In genomic region chr12:10613334-10614055, GRCh38 we compare ENCODE assay signal across 1 cellular context.
TF ChIP-seq lines count a peak whose summit lies in the region.

MAGOHB (minus strand) TSS chr12:10613609; CDS start chr12:10613532, 77 bp downstream.

TF ChIP-seq in HEK293, 187 proteins besides CTCF, POLR2A, EP300 and RAD21 (continued from another document and continues in another):
- peak; percentile 77; the same call in 1 of the 2 replicates for TF ChIP-seq ZSCAN18 (tag by site-specific recombination; IDR thresholded peaks at IDR 0.05)
- TF ChIP-seq ZNF510 (tag by site-specific recombination; IDR thresholded peaks at IDR 0.05; ENCODE audit: insufficient replicate concordance), result no peak
- no peak for TF ChIP-seq ZNF416 (tag by site-specific recombination; IDR thresholded peaks at IDR 0.05)
- TF ChIP-seq GFI1B (tag by site-specific recombination; IDR thresholded peaks at IDR 0.05), result 0 out of 2 replicates have a peak, but pooled peaks have one; percentile 38
- TF ChIP-seq, protein P1, sequence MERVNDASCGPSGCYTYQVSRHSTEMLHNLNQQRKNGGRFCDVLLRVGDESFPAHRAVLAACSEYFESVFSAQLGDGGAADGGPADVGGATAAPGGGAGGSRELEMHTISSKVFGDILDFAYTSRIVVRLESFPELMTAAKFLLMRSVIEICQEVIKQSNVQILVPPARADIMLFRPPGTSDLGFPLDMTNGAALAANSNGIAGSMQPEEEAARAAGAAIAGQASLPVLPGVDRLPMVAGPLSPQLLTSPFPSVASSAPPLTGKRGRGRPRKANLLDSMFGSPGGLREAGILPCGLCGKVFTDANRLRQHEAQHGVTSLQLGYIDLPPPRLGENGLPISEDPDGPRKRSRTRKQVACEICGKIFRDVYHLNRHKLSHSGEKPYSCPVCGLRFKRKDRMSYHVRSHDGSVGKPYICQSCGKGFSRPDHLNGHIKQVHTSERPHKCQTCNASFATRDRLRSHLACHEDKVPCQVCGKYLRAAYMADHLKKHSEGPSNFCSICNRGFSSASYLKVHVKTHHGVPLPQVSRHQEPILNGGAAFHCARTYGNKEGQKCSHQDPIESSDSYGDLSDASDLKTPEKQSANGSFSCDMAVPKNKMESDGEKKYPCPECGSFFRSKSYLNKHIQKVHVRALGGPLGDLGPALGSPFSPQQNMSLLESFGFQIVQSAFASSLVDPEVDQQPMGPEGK (tag by site-specific recombination; IDR thresholded peaks at IDR 0.05), result peak; percentile 70
- TF ChIP-seq ZNF140 (tag by site-specific recombination; IDR thresholded peaks at IDR 0.05), result no peak
- 0 out of 2 replicates have a peak, but pooled peaks have one; percentile 21 for TF ChIP-seq ZNF366 (tag by site-specific recombination; conservative IDR thresholded peaks at IDR 0.05)
- TF ChIP-seq ZNF175 (tag by site-specific recombination; IDR thresholded peaks at IDR 0.05), result no peak
- TF ChIP-seq PBX3 (CRISPR knock-in tag; IDR thresholded peaks at IDR 0.05), result no peak
- TF ChIP-seq ZNF18 (tag by site-specific recombination; IDR thresholded peaks at IDR 0.05), result no peak
- peak; percentile 13; the same call in 1 of the 2 replicates for TF ChIP-seq REPIN1 (tag by site-specific recombination; IDR thresholded peaks at IDR 0.05; ENCODE audit: low read depth)
- TF ChIP-seq ZNF423 (tag by site-specific recombination; IDR thresholded peaks at IDR 0.05), result no peak
- TF ChIP-seq, protein P2, sequence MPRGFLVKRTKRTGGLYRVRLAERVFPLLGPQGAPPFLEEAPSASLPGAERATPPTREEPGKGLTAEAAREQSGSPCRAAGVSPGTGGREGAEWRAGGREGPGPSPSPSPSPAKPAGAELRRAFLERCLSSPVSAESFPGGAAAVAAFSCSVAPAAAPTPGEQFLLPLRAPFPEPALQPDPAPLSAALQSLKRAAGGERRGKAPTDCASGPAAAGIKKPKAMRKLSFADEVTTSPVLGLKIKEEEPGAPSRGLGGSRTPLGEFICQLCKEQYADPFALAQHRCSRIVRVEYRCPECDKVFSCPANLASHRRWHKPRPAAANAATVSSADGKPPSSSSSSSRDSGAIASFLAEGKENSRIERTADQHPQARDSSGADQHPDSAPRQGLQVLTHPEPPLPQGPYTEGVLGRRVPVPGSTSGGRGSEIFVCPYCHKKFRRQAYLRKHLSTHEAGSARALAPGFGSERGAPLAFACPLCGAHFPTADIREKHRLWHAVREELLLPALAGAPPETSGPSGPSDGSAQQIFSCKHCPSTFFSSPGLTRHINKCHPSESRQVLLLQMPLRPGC (tag by site-specific recombination; IDR thresholded peaks at IDR 0.05), result peak; percentile 93
- peak; percentile 75 for TF ChIP-seq ZIC2 (tag by site-specific recombination; IDR thresholded peaks at IDR 0.05)
- TF ChIP-seq ZNF214 (tag by site-specific recombination; IDR thresholded peaks at IDR 0.05; ENCODE audit: borderline replicate concordance), result no peak
- TF ChIP-seq ZXDB (tag by site-specific recombination; IDR thresholded peaks at IDR 0.05), result peak; percentile 96
- TF ChIP-seq, protein P3, sequence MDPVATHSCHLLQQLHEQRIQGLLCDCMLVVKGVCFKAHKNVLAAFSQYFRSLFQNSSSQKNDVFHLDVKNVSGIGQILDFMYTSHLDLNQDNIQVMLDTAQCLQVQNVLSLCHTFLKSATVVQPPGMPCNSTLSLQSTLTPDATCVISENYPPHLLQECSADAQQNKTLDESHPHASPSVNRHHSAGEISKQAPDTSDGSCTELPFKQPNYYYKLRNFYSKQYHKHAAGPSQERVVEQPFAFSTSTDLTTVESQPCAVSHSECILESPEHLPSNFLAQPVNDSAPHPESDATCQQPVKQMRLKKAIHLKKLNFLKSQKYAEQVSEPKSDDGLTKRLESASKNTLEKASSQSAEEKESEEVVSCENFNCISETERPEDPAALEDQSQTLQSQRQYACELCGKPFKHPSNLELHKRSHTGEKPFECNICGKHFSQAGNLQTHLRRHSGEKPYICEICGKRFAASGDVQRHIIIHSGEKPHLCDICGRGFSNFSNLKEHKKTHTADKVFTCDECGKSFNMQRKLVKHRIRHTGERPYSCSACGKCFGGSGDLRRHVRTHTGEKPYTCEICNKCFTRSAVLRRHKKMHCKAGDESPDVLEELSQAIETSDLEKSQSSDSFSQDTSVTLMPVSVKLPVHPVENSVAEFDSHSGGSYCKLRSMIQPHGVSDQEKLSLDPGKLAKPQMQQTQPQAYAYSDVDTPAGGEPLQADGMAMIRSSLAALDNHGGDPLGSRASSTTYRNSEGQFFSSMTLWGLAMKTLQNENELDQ (tag by site-specific recombination; IDR thresholded peaks at IDR 0.05; ENCODE audit: low read depth), result no peak
- no peak for TF ChIP-seq AEBP2 (tag by site-specific recombination; IDR thresholded peaks at IDR 0.05; ENCODE audit: borderline replicate concordance)
- TF ChIP-seq ZNF76 (tag by site-specific recombination; IDR thresholded peaks at IDR 0.05; ENCODE audit: borderline replicate concordance, low read depth), result peak; percentile 88
- TF ChIP-seq ZNF623 (tag by site-specific recombination; IDR thresholded peaks at IDR 0.05), result peak; percentile 21; the same call in 1 of the 2 replicates
- TF ChIP-seq PRDM6 (tag by site-specific recombination; IDR thresholded peaks at IDR 0.05), result peak; percentile 44; the same call in 1 of the 2 replicates
- TF ChIP-seq FEZF1 (tag by site-specific recombination; IDR thresholded peaks at IDR 0.05), result no peak
- no peak for TF ChIP-seq ZNF529 (tag by site-specific recombination; IDR thresholded peaks at IDR 0.05; ENCODE audit: insufficient replicate concordance)
- TF ChIP-seq, protein P4, sequence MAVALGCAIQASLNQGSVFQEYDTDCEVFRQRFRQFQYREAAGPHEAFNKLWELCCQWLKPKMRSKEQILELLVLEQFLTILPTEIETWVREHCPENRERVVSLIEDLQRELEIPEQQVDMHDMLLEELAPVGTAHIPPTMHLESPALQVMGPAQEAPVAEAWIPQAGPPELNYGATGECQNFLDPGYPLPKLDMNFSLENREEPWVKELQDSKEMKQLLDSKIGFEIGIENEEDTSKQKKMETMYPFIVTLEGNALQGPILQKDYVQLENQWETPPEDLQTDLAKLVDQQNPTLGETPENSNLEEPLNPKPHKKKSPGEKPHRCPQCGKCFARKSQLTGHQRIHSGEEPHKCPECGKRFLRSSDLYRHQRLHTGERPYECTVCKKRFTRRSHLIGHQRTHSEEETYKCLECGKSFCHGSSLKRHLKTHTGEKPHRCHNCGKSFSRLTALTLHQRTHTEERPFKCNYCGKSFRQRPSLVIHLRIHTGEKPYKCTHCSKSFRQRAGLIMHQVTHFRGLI (tag by site-specific recombination; IDR thresholded peaks at IDR 0.05), result no peak
- peak; percentile 7; the same call in 1 of the 2 replicates for TF ChIP-seq TSHZ1 (tag by site-specific recombination; IDR thresholded peaks at IDR 0.05; ENCODE audit: borderline replicate concordance)
- no peak for TF ChIP-seq ZNF19 (tag by site-specific recombination; IDR thresholded peaks at IDR 0.05; ENCODE audit: low read depth)
- peak; percentile 81 for TF ChIP-seq ZNF561 (tag by site-specific recombination; IDR thresholded peaks at IDR 0.05; ENCODE audit: borderline replicate concordance)
- peak; percentile 74 for TF ChIP-seq ZNF660 (tag by site-specific recombination; IDR thresholded peaks at IDR 0.05)
- TF ChIP-seq SP7 (tag by site-specific recombination; IDR thresholded peaks at IDR 0.05), result peak; percentile 94
- TF ChIP-seq KLF16 (tag by site-specific recombination; IDR thresholded peaks at IDR 0.05), result peak; percentile 87; the same call in 1 of the 2 replicates
- TF ChIP-seq ZNF362 (tag by site-specific recombination; IDR thresholded peaks at IDR 0.05), result no peak
- no peak for TF ChIP-seq ZNF48 (tag by site-specific recombination; IDR thresholded peaks at IDR 0.05)
- peak; percentile 55 for TF ChIP-seq ZBTB8A (tag by site-specific recombination; IDR thresholded peaks at IDR 0.05)
- TF ChIP-seq ZNF391 (tag by site-specific recombination; IDR thresholded peaks at IDR 0.05; ENCODE audit: borderline replicate concordance, low read depth), result peak; percentile 93
- peak; percentile 91; the same call in 1 of the 2 replicates for TF ChIP-seq ZFP37 (tag by site-specific recombination; IDR thresholded peaks at IDR 0.05)
- TF ChIP-seq ZNF580 (tag by site-specific recombination; IDR thresholded peaks at IDR 0.05), result peak; percentile 59; the same call in 1 of the 2 replicates
